30 cellular contexts compared by ENCODE assay signal in genomic region chr11:73750238-73750637, GRCh38. TPM values are rescaled to one million over a fixed set of nuclear protein-coding genes. Genes with fewer than 3 reads are reported as not detected.
DNase-seq lines count a peak whose midpoint lies in the region; ATAC-seq, FAIRE-seq and TF ChIP-seq lines count a peak whose summit lies in the region.
"Had no signal": no experiment of that assay in that cellular context is flagged by ENCODE, and none has a peak within 500 bp of the region (broad histone marks: within the 10 kb centered on the region; RNA-seq: fewer than 3 reads in every experiment).

No MANE protein-coding gene starts in this region.

- H3K4me3 ChIP-seq in DOHH2 (ENCODE audit: low read length) (no peak overlapping the region), pancreas (no peak overlapping the region)
- H3K4me3 ChIP-seq: cardiac muscle cell, coronary artery, left ventricle myocardium inferior had no signal

- TF ChIP-seq CTCF in DOHH2 (IDR thresholded peaks at IDR 0.05; ENCODE audit: low read depth, low read length, poor library complexity, severe bottlenecking) (no peak), pancreas (IDR thresholded peaks at IDR 0.05) (no peak), mesothelial cell of epicardium (IDR thresholded peaks at IDR 0.05; ENCODE audit: unreplicated experiment) (no peak)

- intact Hi-C loops in left colon (cut with DNase I, micrococcal nuclease) (no loop called here), pancreas (cut with DNase I) (no loop called here)

- POLR2A ChIA-PET in naive thymus-derived CD8-positive, alpha-beta T cell (lab: Charles Lee), result no interaction called here

- H3K36me3 ChIP-seq in DOHH2 (ENCODE audit: control insufficient read depth, low read length) (no peaks in the 10 kb centered on the region), pancreas (no peaks in the 10 kb centered on the region)
- H3K36me3 ChIP-seq: cardiac muscle cell, left ventricle myocardium inferior had no signal

- H3K9me2 ChIP-seq in DOHH2 (replicated peaks; ENCODE audit: control insufficient read depth, low read length), result no peaks in the 10 kb centered on the region

- H3K27ac ChIP-seq in DOHH2 (ENCODE audit: low read depth, low read length) (no peak overlapping the region), pancreas (no peak overlapping the region)
- H3K27ac ChIP-seq: cardiac muscle cell, coronary artery, left ventricle myocardium inferior had no signal

- ATAC-seq in left colon (peak; percentile 78), pancreas (peak; percentile 21 to 60 (median 38))
- no peak for ATAC-seq in naive thymus-derived CD8-positive, alpha-beta T cell
- ATAC-seq: activated CD8-positive, alpha-beta memory T cell treated with anti-CD3 and anti-CD28 coated beads, Interleukin-2, amount 10 ng/mL, durations not matched to agents 7 days and 5 days; natural killer cell; T-cell had no signal

- H3K9me3 Mint-ChIP-seq in naive thymus-derived CD8-positive, alpha-beta T cell, result no peaks in the 10 kb centered on the region
- no peaks in the 10 kb centered on the region for H3K9me3 Mint-ChIP-seq in mesothelial cell of epicardium
- H3K9me3 Mint-ChIP-seq: natural killer cell, T-cell had no signal

- 0 out of 2 replicates have a peak overlapping the region, but pooled peaks have one; percentile 17 for H3K4me2 ChIP-seq in DOHH2 (ENCODE audit: low read length)

- H3K9me3 ChIP-seq in DOHH2 (ENCODE audit: control insufficient read depth, insufficient read depth, low read length) (no peaks in the 10 kb centered on the region), pancreas (no peaks in the 10 kb centered on the region)
- H3K9me3 ChIP-seq: left ventricle myocardium inferior had no signal

- peaks cover 26 to 64% (median 62%) of the 10 kb centered on the region in 4 donors for H3K4me1 Mint-ChIP-seq in naive thymus-derived CD8-positive, alpha-beta T cell
- H3K4me1 Mint-ChIP-seq in mesothelial cell of epicardium, result peaks cover 9% of the 10 kb centered on the region

- 60 to 62% methylated on average over 5 of the region's 5 CpGs for WGBS in pancreas, 2 donors

- no peak for FAIRE-seq in pancreas (lab: Jason Lieb, UNC)
- FAIRE-seq: astrocyte, RCC 7860 had no signal

- H3K4me1 ChIP-seq in DOHH2 (ENCODE audit: control insufficient read depth, low read length) (peaks cover 13% of the 10 kb centered on the region), pancreas (peaks cover 0 to 26% (median 13%) of the 10 kb centered on the region in 3 donors)

- peak overlapping the region in 1 of 10 donors; percentile 50 for H3K27ac Mint-ChIP-seq in naive thymus-derived CD8-positive, alpha-beta T cell
- H3K27ac Mint-ChIP-seq in mesothelial cell of epicardium, result no peak overlapping the region
- H3K27ac Mint-ChIP-seq: activated CD8-positive, alpha-beta memory T cell treated with anti-CD3 and anti-CD28 coated beads, Interleukin-2, amount 10 ng/mL, durations not matched to agents 7 days and 5 days had no signal

- no peaks in the 10 kb centered on the region for H3K27me3 Mint-ChIP-seq in naive thymus-derived CD8-positive, alpha-beta T cell
- no peaks in the 10 kb centered on the region for H3K27me3 Mint-ChIP-seq in mesothelial cell of epicardium (ENCODE audit: low read depth)
- H3K27me3 Mint-ChIP-seq: activated CD8-positive, alpha-beta memory T cell treated with anti-CD3 and anti-CD28 coated beads, Interleukin-2, amount 10 ng/mL, durations not matched to agents 7 days and 5 days; T-cell had no signal

- H3K4me3 Mint-ChIP-seq in naive thymus-derived CD8-positive, alpha-beta T cell, result no peak overlapping the region
- H3K4me3 Mint-ChIP-seq in mesothelial cell of epicardium, result no peak overlapping the region
- H3K4me3 Mint-ChIP-seq: activated CD8-positive, alpha-beta memory T cell treated with anti-CD3 and anti-CD28 coated beads, Interleukin-2, amount 10 ng/mL, durations not matched to agents 7 days and 5 days; natural killer cell; T-cell had no signal

- peaks cover 90% of the 10 kb centered on the region for H3K79me2 ChIP-seq in DOHH2 (ENCODE audit: control insufficient read depth, low read length)

- H3K36me3 Mint-ChIP-seq in naive thymus-derived CD8-positive, alpha-beta T cell, result peaks cover 0 to 29% (median 3%) of the 10 kb centered on the region in 3 donors
- peaks cover 4% of the 10 kb centered on the region for H3K36me3 Mint-ChIP-seq in mesothelial cell of epicardium
- H3K36me3 Mint-ChIP-seq: natural killer cell had no signal

- no peaks in the 10 kb centered on the region for H4K20me1 ChIP-seq in DOHH2 (ENCODE audit: control insufficient read depth, insufficient read depth, low read depth, low read length)

- H3K27me3 ChIP-seq in DOHH2 (ENCODE audit: control insufficient read depth, low read length), result no peaks in the 10 kb centered on the region
- no peaks in the 10 kb centered on the region for H3K27me3 ChIP-seq in pancreas
- H3K27me3 ChIP-seq: cardiac muscle cell had no signal

- peak; percentile 61 for DNase-seq in MV-4-11 (lab: John Stamatoyannopoulos, UW)
- DNase-seq in left colon, result peak in 1 of 2 donors; percentile 19
- DNase-seq in pancreas, result no peak
- no peak for DNase-seq in naive thymus-derived CD8-positive, alpha-beta T cell
- no peak for DNase-seq in occipital lobe (lab: John Stamatoyannopoulos, UW)
- no peak for DNase-seq in mesothelial cell of epicardium (ENCODE audit: low spot score in 2 of 2, unreplicated experiment in 2 of 2)
- DNase-seq in ureter (ENCODE audit: low spot score), result no peak
- DNase-seq: activated CD4-positive, alpha-beta T cell treated with anti-CD3 and anti-CD28 coated beads, Interleukin-2, amount 50 U/mL, for 4 hours; activated CD4-positive, CD25-positive, alpha-beta regulatory T cell; activated CD8-positive, alpha-beta memory T cell treated with anti-CD3 and anti-CD28 coated beads, Interleukin-2, amount 10 ng/mL, durations not matched to agents 7 days and 5 days; activated gamma-delta T cell treated with Interleukin-2 at 50 U/mL for 16 hours; activated T-cell treated with anti-CD3 and anti-CD28 coated beads, Interleukin-2, amount 50 U/mL, for 48 hours; C1 segment of cervical spinal cord; DND-41; effector memory CD4-positive, alpha-beta T cell; glutamatergic neuron; GOT3; left ventricle myocardium inferior; natural killer cell; NCI-H1417; NCI-H2029 treated with DMSO at 0.1 percent for 48 hours; NCI-H526; NK-92 treated with Interleukin-12 subunit alpha and Interleukin-12 subunit beta, amount 100 ng/mL, for 24 hours; stimulated activated naive CD4-positive, alpha-beta T cell treated with Interleukin-2 at 50 U/mL for 16 hours; T-cell had no signal

- no peaks in the 10 kb centered on the region; the same call in 1 of the 2 replicates for H3F3A ChIP-seq in DOHH2 (ENCODE audit: control insufficient read depth, insufficient read depth)

RNA-seq across cellular contexts. Expression of gene RAB6A, which starts 10.6 kb away (rescaled TPM):
- total RNA-seq in left colon, result 100 to 1,000 TPM; 144 to 154 TPM
- total RNA-seq in pancreas, result 10 to 100 TPM; 44.4 to 80.5 (median 57.9) TPM
- 10 to 100 TPM; 19.2 to 29.7 TPM for polyA plus RNA-seq in pancreas
- 10 to 100 TPM; 82.8 to 88.5 TPM for total RNA-seq in naive thymus-derived CD8-positive, alpha-beta T cell
- 10 to 100 TPM; 79.3 to 94.3 (median 92.6) TPM for polyA plus RNA-seq in naive thymus-derived CD8-positive, alpha-beta T cell
- 356 TPM for total RNA-seq in occipital lobe
- 66.3 to 74.8 TPM (median 68.4 TPM) in 3 replicates for total RNA-seq in mesothelial cell of epicardium
- 121 TPM for total RNA-seq in ureter

RNA-seq across cellular contexts. Expression of gene MRPL48, which starts 37.4 kb away (rescaled TPM):
- 10 to 100 TPM; 39.9 to 44.1 TPM for total RNA-seq in left colon
- 10 to 100 TPM; 11.8 to 19.4 (median 17.1) TPM for total RNA-seq in pancreas
- 10 to 100 TPM; 19.4 to 22.5 TPM for polyA plus RNA-seq in pancreas
- total RNA-seq in naive thymus-derived CD8-positive, alpha-beta T cell, result 10 to 100 TPM; 26.6 to 28.6 TPM
- 10 to 100 TPM; 73.9 to 85.2 (median 74.6) TPM for polyA plus RNA-seq in naive thymus-derived CD8-positive, alpha-beta T cell
- total RNA-seq in occipital lobe, result 24.3 TPM
- 25.2 to 29.3 TPM (median 27.0 TPM) in 3 replicates for total RNA-seq in mesothelial cell of epicardium
- 39.4 TPM for total RNA-seq in ureter

Comparison
In these comparisons a context has a peak if more than half of its experiments do, and no peak if none do; other contexts are left out.
1. ATAC-seq: peak in left colon (single experiment) and pancreas (4 of 4); none in naive thymus-derived CD8-positive, alpha-beta T cell (0 of 2).